Comparison of ENCODE assay signal across 10 cellular contexts in genomic region chr7:120949393-120949799, GRCh38. TPM values are rescaled to one million over a fixed set of nuclear protein-coding genes. Genes with fewer than 3 reads are reported as not detected.
DNase-seq lines count a peak whose midpoint lies in the region; ATAC-seq, FAIRE-seq and TF ChIP-seq lines count a peak whose summit lies in the region.
"Had no signal": no experiment of that assay in that cellular context is flagged by ENCODE, and none has a peak within 500 bp of the region (broad histone marks: within the 10 kb centered on the region; RNA-seq: fewer than 3 reads in every experiment).

No MANE protein-coding gene starts in this region.

- WGBS in GM12878 (ENCODE audit: insufficient coverage, insufficient replicate concordance, low lambda C conversion rate, missing lambda C conversion rate), result 1% methylated on average over 7 of the region's 7 CpGs
- WGBS in ovary, 3 donors, result 67 to 72% (median 68%) methylated on average over 7 of the region's 7 CpGs

- peak overlapping the region in 7 of 10 experiments; percentile 65 to 78 (median 76); a peak in 11 of 20 replicates for H3K4me3 ChIP-seq in BLaER1 treated with 17β-estradiol and CSF1 and Interleukin-3, amounts not matched to agents 10 nM and 100 nM
- H3K4me3 ChIP-seq in GM12878 (peak overlapping the region; percentile 71), ovary (no peak overlapping the region)
- peak overlapping the region; percentile 80 for H3K4me3 ChIP-seq in naive thymus-derived CD4-positive, alpha-beta T cell (ENCODE audit: low read length)

- peaks cover 9 to 29% (median 15%) of the 10 kb centered on the region in 11 experiments; a peak in 21 of 22 replicates for H3K36me3 ChIP-seq in BLaER1 treated with 17β-estradiol and CSF1 and Interleukin-3, amounts not matched to agents 10 nM and 100 nM
- H3K36me3 ChIP-seq in GM12878 (ENCODE audit: control insufficient read depth in 2 of 2, insufficient read depth in 2 of 2, low read length in 1 of 2) (no peaks in the 10 kb centered on the region), ovary (no peaks in the 10 kb centered on the region)
- no peaks in the 10 kb centered on the region for H3K36me3 ChIP-seq in naive thymus-derived CD4-positive, alpha-beta T cell (ENCODE audit: control insufficient read depth in 2 of 3, insufficient read depth in 3 of 3, low read length in 3 of 3)

- peaks cover 15 to 24% (median 20%) of the 10 kb centered on the region in 5 donors for H3K27me3 Mint-ChIP-seq in naive thymus-derived CD4-positive, alpha-beta T cell

- no peak overlapping the region for H3K27ac ChIP-seq in BLaER1 treated with 17β-estradiol and CSF1 and Interleukin-3, amounts not matched to agents 10 nM and 100 nM
- H3K27ac ChIP-seq in GM12878 (ENCODE audit: control insufficient read depth, insufficient read depth) (no peak overlapping the region), ovary (no peak overlapping the region)
- H3K27ac ChIP-seq in naive thymus-derived CD4-positive, alpha-beta T cell (ENCODE audit: low read depth, low read length), result no peak overlapping the region

- no peak for TF ChIP-seq CTCF in GM12878 (IDR thresholded peaks at IDR 0.05 in 2 of 3, conservative IDR thresholded peaks at IDR 0.05 in 1 of 3; ENCODE audit: control insufficient read depth in 2 of 3, extremely low read depth in 1 of 3, insufficient read depth in 1 of 3, low read depth in 3 of 3, low read length in 3 of 3)
- TF ChIP-seq CTCF in ovary (IDR thresholded peaks at IDR 0.05), result no peak

- H3K27ac Mint-ChIP-seq in naive thymus-derived CD4-positive, alpha-beta T cell, result peak overlapping the region; percentile 96 to 99 (median 98)

- H3K4me3 Mint-ChIP-seq in naive thymus-derived CD4-positive, alpha-beta T cell, result peak overlapping the region; percentile 81 to 99 (median 96)

- H4K20me1 ChIP-seq in BLaER1 treated with 17β-estradiol and CSF1 and Interleukin-3, amounts not matched to agents 10 nM and 100 nM, result peaks cover 0 to 29% (median 13%) of the 10 kb centered on the region in 11 experiments; a peak in 14 of 22 replicates
- H4K20me1 ChIP-seq in GM12878 (ENCODE audit: control insufficient read depth, insufficient read depth), result no peaks in the 10 kb centered on the region

- H3K36me3 Mint-ChIP-seq in naive thymus-derived CD4-positive, alpha-beta T cell, result peaks cover 0 to 10% (median 0%) of the 10 kb centered on the region in 5 donors

- H3K9me3 ChIP-seq in BLaER1 treated with 17β-estradiol and CSF1 and Interleukin-3, amounts not matched to agents 10 nM and 100 nM (replicated peaks in 1 of 11), result no peaks in the 10 kb centered on the region
- H3K9me3 ChIP-seq in GM12878 (replicated peaks; ENCODE audit: control insufficient read depth, insufficient read depth, low read length) (no peaks in the 10 kb centered on the region), ovary (no peaks in the 10 kb centered on the region)
- no peaks in the 10 kb centered on the region for H3K9me3 ChIP-seq in naive thymus-derived CD4-positive, alpha-beta T cell (ENCODE audit: control insufficient read depth in 2 of 3, low read length in 3 of 3)

- ATAC-seq in GM12878 (no peak), HG02642 (IDR thresholded peaks at IDR 0.05; ENCODE audit: poor library complexity, unreplicated experiment) (no peak), HG02981 (IDR thresholded peaks at IDR 0.05; ENCODE audit: unreplicated experiment) (no peak)
- ATAC-seq in naive thymus-derived CD4-positive, alpha-beta T cell, result no peak

- peaks cover 0 to 8% (median 0%) of the 10 kb centered on the region in 11 donors for H3K9me3 Mint-ChIP-seq in naive thymus-derived CD4-positive, alpha-beta T cell

- CTCF ChIA-PET in GM12878 (lab: Yijun Ruan, JAX), result no interaction called here
- CTCF ChIA-PET in naive thymus-derived CD4-positive, alpha-beta T cell (lab: Charles Lee), result no interaction called here

- POLR2A ChIA-PET in GM12878 (lab: Charles Lee), result no interaction called here
- POLR2A ChIA-PET in naive thymus-derived CD4-positive, alpha-beta T cell (lab: Charles Lee), result no interaction called here

- RAD21 ChIA-PET in GM12878 (lab: Charles Lee; ENCODE audit: unreplicated experiment), result no interaction called here

- TF ChIP-seq POLR2A in GM12878 (IDR thresholded peaks at IDR 0.05; ENCODE audit: low read depth, low read length) (no peak), ovary (IDR thresholded peaks at IDR 0.05) (no peak)

- peak overlapping the region; percentile 94 for H2AFZ ChIP-seq in GM12878 (ENCODE audit: control insufficient read depth, low read depth, low read length)

- intact Hi-C loops in GM12878 (cut with micrococcal nuclease; ENCODE audit: unreplicated experiment) (no loop called here), ovary (cut with DNase I) (no loop called here), posterior cingulate gyrus (cut with DNase I) (no loop called here)
- intact Hi-C loops in naive thymus-derived CD4-positive, alpha-beta T cell (cut with micrococcal nuclease), result loop anchor here in 1 of 2 donors (10.0 kb wide), 1 partner anchor 95 kb away; the partner anchor contains the start of gene TSPAN12

- TF ChIP-seq RAD21 in GM12878 (IDR thresholded peaks at IDR 0.05; ENCODE audit: insufficient read depth, low read depth, low read length), result no peak

- peak overlapping the region; percentile 54 to 86 (median 74); a peak in 19 of 22 replicates for H3K4me2 ChIP-seq in BLaER1 treated with 17β-estradiol and CSF1 and Interleukin-3, amounts not matched to agents 10 nM and 100 nM
- H3K4me2 ChIP-seq in GM12878 (ENCODE audit: control insufficient read depth, insufficient read depth), result peak overlapping the region; percentile 19

- no peak for TF ChIP-seq EP300 in GM12878 (IDR thresholded peaks at IDR 0.05; ENCODE audit: borderline replicate concordance in 1 of 2, control insufficient read depth in 1 of 2, low read depth in 2 of 2, low read length in 2 of 2)
- TF ChIP-seq EP300 in ovary (IDR thresholded peaks at IDR 0.05), result no peak

- no TSS peak for BruUV-seq in GM12878 (replicated peaks; lab: Mats Ljungman, UMichigan)

- H3K9ac ChIP-seq in BLaER1 treated with 17β-estradiol and CSF1 and Interleukin-3, amounts not matched to agents 10 nM and 100 nM, result peak overlapping the region in 1 of 11 experiments; percentile 96; a peak in 2 of 22 replicates
- peak overlapping the region; percentile 92 for H3K9ac ChIP-seq in GM12878 (ENCODE audit: control insufficient read depth, insufficient read depth, low read length)

- H3K27me3 ChIP-seq in BLaER1 treated with 17β-estradiol and CSF1 and Interleukin-3, amounts not matched to agents 10 nM and 100 nM, result no peaks in the 10 kb centered on the region
- H3K27me3 ChIP-seq in GM12878 (replicated peaks in 1 of 2; ENCODE audit: control insufficient read depth in 2 of 2, insufficient read depth in 2 of 2, low read length in 1 of 2) (no peaks in the 10 kb centered on the region), ovary (no peaks in the 10 kb centered on the region)
- H3K27me3 ChIP-seq in naive thymus-derived CD4-positive, alpha-beta T cell (ENCODE audit: control insufficient read depth in 2 of 2, insufficient read depth in 2 of 2, low read length in 2 of 2), result no peaks in the 10 kb centered on the region

- H3K79me2 ChIP-seq in GM12878 (ENCODE audit: control insufficient read depth, insufficient read depth, low read length), result peaks cover 24% of the 10 kb centered on the region

- peak; percentile 51 for DNase-seq in HT1080 (ENCODE audit: low read depth)
- no peak for DNase-seq in GM12878 (ENCODE audit: low read depth, low spot score)
- no peak for DNase-seq in naive thymus-derived CD4-positive, alpha-beta T cell
- DNase-seq in ovary, result no peak
- DNase-seq in posterior cingulate gyrus, result no peak

- no peak for FAIRE-seq in GM12878 (lab: Jason Lieb, UNC)
- FAIRE-seq: GM18507, TTC549 had no signal

- peaks cover 12 to 25% (median 19%) of the 10 kb centered on the region in 10 experiments for H3K4me1 ChIP-seq in BLaER1 treated with 17β-estradiol and CSF1 and Interleukin-3, amounts not matched to agents 10 nM and 100 nM
- 0 out of 2 replicates have a peak, but pooled peaks cover 5% of the 10 kb centered on the region for H3K4me1 ChIP-seq in GM12878 (ENCODE audit: control insufficient read depth, insufficient read depth, low read length)
- H3K4me1 ChIP-seq in naive thymus-derived CD4-positive, alpha-beta T cell (ENCODE audit: control insufficient read depth in 2 of 2, insufficient read depth in 2 of 2, low read length in 2 of 2), result peaks cover 5 to 9% of the 10 kb centered on the region in 2 donors
- no peaks in the 10 kb centered on the region for H3K4me1 ChIP-seq in ovary (ENCODE audit: insufficient read depth)

- SMC1A ChIA-PET in GM12878 (lab: Charles Lee; ENCODE audit: uncharacterized antibody, unreplicated experiment), result no interaction called here

- peaks cover 14 to 28% (median 23%) of the 10 kb centered on the region in 7 donors for H3K4me1 Mint-ChIP-seq in naive thymus-derived CD4-positive, alpha-beta T cell

- in situ Hi-C loops in GM12878 (cut with MboI), result no loop called here

RNA-seq across cellular contexts. Expression of gene ING3, which starts 1.2 kb away (rescaled TPM):
- total RNA-seq in HT1080 (2014; rRNA removed; shearing (Covaris generic)), result 16.5 and 17.4 TPM in 2 replicates
- 17.2 and 19.7 TPM in 2 replicates for polyA plus RNA-seq in HT1080 (2015; cell fraction: cytosol; rRNA removed)
- polyA plus RNA-seq in HT1080 (2015; cell fraction: nucleus; rRNA removed), result 24.9 and 29.1 TPM in 2 replicates
- total RNA-seq in GM12878 (2013; cell fraction: nucleolus; rRNA removed), result 47.7 and 58.3 TPM in 2 replicates
- total RNA-seq in GM12878 (2014; rRNA removed), result 12.9 and 13.2 TPM in 2 replicates
- 18.4 and 21.1 TPM in 2 replicates for total RNA-seq in GM12878 (2014; rRNA removed; fragmentation: Illumina TruSeq; extraction: Trizol)
- 15.2 and 15.5 TPM in 2 replicates for total RNA-seq in GM12878 (2021)
- 10.7 TPM for polyA plus RNA-seq in GM12878 (2011; ENCODE audit: low read depth)
- 40.3 and 57.9 TPM in 2 replicates for polyA plus RNA-seq in GM12878 (2011; rRNA removed)
- 12.5 and 13.1 TPM in 2 replicates for polyA plus RNA-seq in GM12878 (2011; cell fraction: cytosol; rRNA removed)
- 23.3 and 27.5 TPM in 2 replicates for polyA plus RNA-seq in GM12878 (2011; cell fraction: nucleus; rRNA removed)
- 15.1 and 15.7 TPM in 2 replicates for polyA plus RNA-seq in GM12878 (2012)
- polyA plus RNA-seq in GM12878 (2014; fragmentation: Illumina TruSeq; extraction: Trizol), result 24.7 and 28.0 TPM in 2 replicates
- 10 to 100 TPM; 44.3 to 60.8 TPM for polyA plus RNA-seq in GM12878 (2014; fragmentation: Nextera tagmentation; extraction: Ambion mirVana)
- 9.8 and 12.1 TPM in 2 replicates for polyA plus RNA-seq in GM12878 (2014; rRNA removed)
- 10 to 100 TPM; 33.0 to 41.1 TPM for polyA plus RNA-seq in GM12878 (2016; fragmentation: Nextera tagmentation; extraction: Ambion mirVana)
- 29.3 and 49.2 TPM in 2 replicates for polyA minus RNA-seq in GM12878 (2011; rRNA and poly(A)+ RNA removed)
- 6.7 and 13.0 TPM in 2 replicates for polyA minus RNA-seq in GM12878 (2011; cell fraction: cytosol; rRNA and poly(A)+ RNA removed)
- 26.7 and 28.2 TPM in 2 replicates for polyA minus RNA-seq in GM12878 (2011; cell fraction: nucleus; rRNA and poly(A)+ RNA removed)
- total RNA-seq in naive thymus-derived CD4-positive, alpha-beta T cell, result 10 to 100 TPM; 26.4 to 36.1 (median 27.7) TPM
- polyA plus RNA-seq in naive thymus-derived CD4-positive, alpha-beta T cell, result 10 to 100 TPM; 29.9 to 35.8 TPM
- 10 to 100 TPM; 10.1 to 19.1 (median 17.0) TPM for total RNA-seq in ovary
- 10 to 100 TPM; 14.8 to 19.5 TPM for polyA plus RNA-seq in ovary

RNA-seq across cellular contexts. Expression of gene CPED1, which starts 39.1 kb away (rescaled TPM):
- total RNA-seq in HT1080 (2014; rRNA removed; shearing (Covaris generic)), result 13.1 and 18.1 TPM in 2 replicates
- polyA plus RNA-seq in HT1080 (2015; cell fraction: cytosol; rRNA removed), result 9.6 and 12.9 TPM in 2 replicates
- polyA plus RNA-seq in HT1080 (2015; cell fraction: nucleus; rRNA removed), result 8.5 and 8.8 TPM in 2 replicates
- total RNA-seq in GM12878 (2013; cell fraction: nucleolus; rRNA removed), result 0.20 and 0.38 TPM in 2 replicates
- total RNA-seq in GM12878 (2014; rRNA removed) (0.05 and 0.11 TPM in 2 replicates), GM12878 (2014; rRNA removed; fragmentation: Illumina TruSeq; extraction: Trizol) (not detected in 2 replicates), GM12878 (2021) (0.21 and 0.77 TPM in 2 replicates), ovary (100 to 1,000 TPM in 4 of 7 donors, 10 to 100 TPM in 3; 62.7 to 127 (median 102) TPM)
- polyA plus RNA-seq in GM12878 (2011; ENCODE audit: low read depth), result not detected
- polyA plus RNA-seq in GM12878 (2011; rRNA removed) (0.04 and 0.10 TPM in 2 replicates), GM12878 (2014; fragmentation: Illumina TruSeq; extraction: Trizol) (0.01 TPM in 1 of 2 replicates, not detected in the other), GM12878 (2014; fragmentation: Nextera tagmentation; extraction: Ambion mirVana) (under 1 TPM; 0.02 to 0.05 TPM), GM12878 (2014; rRNA removed) (0.40 TPM in 1 of 2 replicates, not detected in the other), GM12878 (2016; fragmentation: Nextera tagmentation; extraction: Ambion mirVana) (under 1 TPM; 0.05 to 0.19 TPM), ovary (10 to 100 TPM; 42.1 to 54.1 TPM)
- polyA plus RNA-seq in GM12878 (2011; cell fraction: cytosol; rRNA removed), result 0.12 TPM in 1 of 2 replicates, not detected in the other
- polyA plus RNA-seq in GM12878 (2011; cell fraction: nucleus; rRNA removed), result 0.03 and 0.06 TPM in 2 replicates
- polyA plus RNA-seq in GM12878 (2012), result 0.06 TPM in 1 of 2 replicates, not detected in the other
- polyA minus RNA-seq in GM12878 (2011; rRNA and poly(A)+ RNA removed), result 0.15 and 0.31 TPM in 2 replicates
- polyA minus RNA-seq in GM12878 (2011; cell fraction: cytosol; rRNA and poly(A)+ RNA removed), result not detected in 2 replicates
- polyA minus RNA-seq in GM12878 (2011; cell fraction: nucleus; rRNA and poly(A)+ RNA removed), result 0.29 and 0.36 TPM in 2 replicates
- total RNA-seq in naive thymus-derived CD4-positive, alpha-beta T cell, result 1 to 10 TPM in 1 of 5 experiments, under 1 TPM in 4; 0.10 to 4.5 (median 0.40) TPM
- not detected for polyA plus RNA-seq in naive thymus-derived CD4-positive, alpha-beta T cell
